In the genomic region with DNA sequence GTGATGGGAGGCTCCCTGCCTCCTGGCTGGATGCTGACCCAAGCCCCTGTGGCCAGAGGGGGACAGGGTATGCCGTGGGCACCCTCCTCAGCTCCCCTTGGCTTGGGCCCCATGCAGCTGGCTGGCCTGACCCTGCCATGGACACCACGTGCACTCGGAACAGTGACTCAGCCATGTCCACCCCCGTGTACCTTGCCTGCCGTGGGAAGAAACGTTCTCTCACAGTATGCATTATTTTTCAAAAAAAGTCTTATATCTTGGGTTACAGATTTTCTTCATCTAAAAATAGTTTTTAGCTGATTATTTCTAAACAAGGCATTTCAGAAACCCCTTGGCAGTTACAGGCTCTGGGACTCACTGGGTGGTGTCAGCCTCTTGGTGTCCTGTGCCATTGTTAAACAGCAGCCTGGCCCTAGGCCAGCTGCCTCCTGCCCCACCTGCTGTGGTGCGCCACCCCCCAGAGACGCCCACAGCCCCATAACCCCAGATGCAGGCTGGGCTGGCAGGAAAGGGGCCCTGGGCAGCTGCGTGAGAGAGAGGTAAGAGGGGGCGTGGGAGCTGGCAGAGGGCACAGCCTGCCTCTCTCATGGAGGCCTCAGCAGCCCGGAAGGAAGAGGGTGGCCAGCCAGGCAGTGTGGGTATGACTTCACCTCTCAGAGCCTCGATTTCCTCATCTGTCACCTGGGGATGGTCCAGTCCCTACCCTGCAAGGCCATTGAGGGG, we compare ENCODE assay signal across 11 cellular contexts.
A peak's percentile ranks its signal among the peaks of the same experiment; 100 is the strongest.
DNase-seq lines count a peak whose midpoint lies in the region; ATAC-seq, FAIRE-seq and TF ChIP-seq lines count a peak whose summit lies in the region.
"Had no signal": no experiment of that assay in that cellular context is flagged by ENCODE, and none has a peak within 500 bp of the region (broad histone marks: within the 10 kb centered on the region; RNA-seq: fewer than 3 reads in every experiment).

No MANE protein-coding gene starts in this region.

- H3F3A ChIP-seq in GM23248 (ENCODE audit: insufficient read depth) (no peaks in the 10 kb centered on the region), neural progenitor cell (ENCODE audit: low read depth) (no peaks in the 10 kb centered on the region)

- POLR2A ChIA-PET in endothelial cell of umbilical vein (lab: Charles Lee): no interaction called here

- H4K20me1 ChIP-seq in GM23248 (ENCODE audit: insufficient read depth) (no peaks in the 10 kb centered on the region), endothelial cell of umbilical vein (replicated peaks; ENCODE audit: control insufficient read depth, extremely low read depth, insufficient read depth, low read length) (no peaks in the 10 kb centered on the region), neural progenitor cell (ENCODE audit: low read depth) (no peaks in the 10 kb centered on the region)

- H3K9me1 ChIP-seq in endothelial cell of umbilical vein (replicated peaks; ENCODE audit: control insufficient read depth, extremely low read depth, insufficient read depth, low read length): no peaks in the 10 kb centered on the region

- no peak overlapping the region for H3K4me3 Mint-ChIP-seq in neural progenitor cell

- H3K9ac ChIP-seq in GM23248 (no peak overlapping the region), endothelial cell of umbilical vein (replicated peaks; ENCODE audit: extremely low read depth, insufficient read depth, low read length) (no peak overlapping the region), neural progenitor cell (no peak overlapping the region)

- H3K27me3 Mint-ChIP-seq in neural progenitor cell (ENCODE audit: insufficient read depth, low read depth): no peaks in the 10 kb centered on the region

- H3K4me2 ChIP-seq in GM23248 (ENCODE audit: unreplicated experiment): no peak overlapping the region
- no peak overlapping the region for H3K4me2 ChIP-seq in endothelial cell of umbilical vein (ENCODE audit: insufficient read depth, low read length)
- H3K4me2 ChIP-seq in neural progenitor cell: no peak overlapping the region

- H3K79me2 ChIP-seq in GM23248 (ENCODE audit: insufficient read depth): no peaks in the 10 kb centered on the region
- no peaks in the 10 kb centered on the region for H3K79me2 ChIP-seq in endothelial cell of umbilical vein (ENCODE audit: control insufficient read depth, insufficient read depth, low read length)
- H3K79me2 ChIP-seq in neural progenitor cell (ENCODE audit: low read depth): no peaks in the 10 kb centered on the region

- H3K9me3 ChIP-seq in GM23248 (ENCODE audit: low read depth) (no peaks in the 10 kb centered on the region), endothelial cell of umbilical vein (replicated peaks; ENCODE audit: control insufficient read depth, insufficient read depth, low read length) (no peaks in the 10 kb centered on the region), ovary (no peaks in the 10 kb centered on the region), neural progenitor cell (ENCODE audit: low read depth) (no peaks in the 10 kb centered on the region)
- H3K9me3 ChIP-seq: Peyer's patch, uterus had no signal

- no peaks in the 10 kb centered on the region for H3K9me3 Mint-ChIP-seq in neural progenitor cell
- H3K9me3 Mint-ChIP-seq: activated T-helper 2 cell treated with anti-CD3 and anti-CD28 coated beads, Interferon-gamma antibody, Interleukin-2, Interleukin-4, amounts not matched to agents 10 μg/mL and 5 μg/mL and 100 μg/mL, durations not matched to agents 14 hours and 24 hours and 36 hours had no signal

- dilution Hi-C loops in endothelial cell of umbilical vein (cut with MboI; ENCODE audit: extremely low pct_ligation_motif_present, low sequenced_read_pairs): no loop called here

- H3K4me3 ChIP-seq in GM23248: no peak overlapping the region
- no peak overlapping the region for H3K4me3 ChIP-seq in endothelial cell of umbilical vein (replicated peaks in 1 of 3; ENCODE audit: insufficient read depth in 1 of 3, low read depth in 1 of 3, low read length in 3 of 3)
- H3K4me3 ChIP-seq in ovary: no peak overlapping the region
- no peak overlapping the region for H3K4me3 ChIP-seq in neural progenitor cell
- H3K4me3 ChIP-seq: Peyer's patch, uterus had no signal

- H2AFZ ChIP-seq in GM23248: no peak overlapping the region
- no peak overlapping the region for H2AFZ ChIP-seq in endothelial cell of umbilical vein (ENCODE audit: low read depth, low read length)
- no peak overlapping the region for H2AFZ ChIP-seq in neural progenitor cell (replicated peaks)

- FAIRE-seq in endothelial cell of umbilical vein (lab: Jason Lieb, UNC) (no peak), H54 (lab: Jason Lieb, UNC) (no peak)

- H3K36me3 Mint-ChIP-seq in neural progenitor cell: no peaks in the 10 kb centered on the region

- H3K4me1 ChIP-seq in GM23248 (ENCODE audit: insufficient read depth) (peaks cover 5% of the 10 kb centered on the region; the same call in 1 of the 2 replicates), endothelial cell of umbilical vein (ENCODE audit: control insufficient read depth, extremely low read depth, insufficient read depth, low read length) (peaks cover 14% of the 10 kb centered on the region), ovary (ENCODE audit: insufficient read depth) (no peaks in the 10 kb centered on the region), neural progenitor cell (no peaks in the 10 kb centered on the region)
- H3K4me1 ChIP-seq: Peyer's patch, uterus had no signal

- DNase-seq in GM23248 (peak; percentile 57), NCI-H2029 (lab: John Stamatoyannopoulos, UW) (peak; percentile 51), endothelial cell of umbilical vein (ENCODE audit: low read depth, low spot score) (peak; percentile 64), ovary (peak in 3 of 5 donors; percentile 6 to 23 (median 6)), H54 (ENCODE audit: insufficient read length, low spot score) (no peak), neural progenitor cell (ENCODE audit: low spot score) (no peak)
- DNase-seq: EL had no signal

- CTCF ChIA-PET in endothelial cell of umbilical vein (lab: Charles Lee): interaction anchor here (0.7 to 2.0 kb wide), 3 partner anchors 22 to 106 kb away, joined by 3 to 13 read pairs (median 8); no protein-coding TSS in a partner anchor

- 54 to 59% methylated on average over 12 of the region's 12 CpGs for WGBS in GM23248 (ENCODE audit: low coverage in 1 of 2, low lambda C conversion rate in 2 of 2, missing lambda C conversion rate in 2 of 2), 2 experiments
- 42 to 59% (median 46%) methylated on average over 12 of the region's 12 CpGs for WGBS in ovary, 3 donors

- no TSS peak for BruUV-seq in endothelial cell of umbilical vein (replicated peaks; lab: Mats Ljungman, UMichigan)

- no peaks in the 10 kb centered on the region for H3K36me3 ChIP-seq in GM23248 (ENCODE audit: low read depth)
- H3K36me3 ChIP-seq in endothelial cell of umbilical vein (ENCODE audit: control insufficient read depth in 2 of 2, extremely low read depth in 1 of 2, insufficient read depth in 2 of 2, low read length in 2 of 2): no peaks in the 10 kb centered on the region
- H3K36me3 ChIP-seq in ovary: no peaks in the 10 kb centered on the region
- H3K36me3 ChIP-seq in neural progenitor cell: no peaks in the 10 kb centered on the region
- H3K36me3 ChIP-seq: Peyer's patch, uterus had no signal

- H3K9me2 ChIP-seq in GM23248 (ENCODE audit: insufficient read depth): no peaks in the 10 kb centered on the region

- no peak for TF ChIP-seq EP300 in ovary (IDR thresholded peaks at IDR 0.05)

- H3K27ac ChIP-seq in GM23248 (no peak overlapping the region), endothelial cell of umbilical vein (ENCODE audit: insufficient read depth, low read depth, low read length) (no peak overlapping the region), ovary (no peak overlapping the region), neural progenitor cell (no peak overlapping the region)
- H3K27ac ChIP-seq: Peyer's patch, uterus had no signal

- no peak for ATAC-seq in HG02588 (IDR thresholded peaks at IDR 0.05; ENCODE audit: unreplicated experiment)

- peaks cover 4% of the 10 kb centered on the region for H3K4me1 Mint-ChIP-seq in neural progenitor cell

- in situ Hi-C loops in GM23248 (cut with MboI): no loop called here

- intact Hi-C loops in endothelial cell of umbilical vein (cut with micrococcal nuclease): loop anchor here (2.0 kb wide), 1 partner anchor 66 kb away; no protein-coding TSS in a partner anchor
- intact Hi-C loops in ovary (cut with DNase I): no loop called here

- no peak for TF ChIP-seq POLR2A in endothelial cell of umbilical vein (IDR thresholded peaks at IDR 0.05; ENCODE audit: low read depth, low read length)
- no peak for TF ChIP-seq POLR2A in ovary (IDR thresholded peaks at IDR 0.05)
- no peak for TF ChIP-seq POLR2A in H54 (IDR thresholded peaks at IDR 0.05; ENCODE audit: low read depth, low read length)

- H3K27me3 ChIP-seq in GM23248 (replicated peaks; ENCODE audit: insufficient read depth) (no peaks in the 10 kb centered on the region), endothelial cell of umbilical vein (ENCODE audit: control insufficient read depth in 2 of 2, insufficient read depth in 2 of 2, low read length in 2 of 2) (no peaks in the 10 kb centered on the region), ovary (no peaks in the 10 kb centered on the region), neural progenitor cell (no peaks in the 10 kb centered on the region)
- H3K27me3 ChIP-seq: Peyer's patch, uterus had no signal

- TF ChIP-seq CTCF in endothelial cell of umbilical vein (IDR thresholded peaks at IDR 0.05; ENCODE audit: extremely low read depth in 1 of 2, insufficient read depth in 1 of 2, low read depth in 1 of 2, low read length in 2 of 2) (no peak), ovary (IDR thresholded peaks at IDR 0.05) (no peak), neural progenitor cell (IDR thresholded peaks at IDR 0.05) (no peak)

- no peak overlapping the region for H3K27ac Mint-ChIP-seq in neural progenitor cell
- H3K27ac Mint-ChIP-seq: activated T-helper 2 cell treated with anti-CD3 and anti-CD28 coated beads, Interferon-gamma antibody, Interleukin-2, Interleukin-4, amounts not matched to agents 10 μg/mL and 5 μg/mL and 100 μg/mL, durations not matched to agents 14 hours and 24 hours and 36 hours had no signal

TF ChIP-seq in endothelial cell of umbilical vein, 7 proteins besides CTCF, POLR2A, EP300 and RAD21:
- TF ChIP-seq EZH2 (IDR thresholded peaks at IDR 0.05; ENCODE audit: borderline replicate concordance, low read depth, low read length, severe bottlenecking): no peak
- TF ChIP-seq, protein P1, sequence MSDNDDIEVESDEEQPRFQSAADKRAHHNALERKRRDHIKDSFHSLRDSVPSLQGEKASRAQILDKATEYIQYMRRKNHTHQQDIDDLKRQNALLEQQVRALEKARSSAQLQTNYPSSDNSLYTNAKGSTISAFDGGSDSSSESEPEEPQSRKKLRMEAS (IDR thresholded peaks at IDR 0.05; ENCODE audit: insufficient read depth, insufficient read length): peak; percentile 13

Comparison
In these comparisons a context has a peak if more than half of its experiments do, and no peak if none do; other contexts are left out.
1. DNase-seq: peak in GM23248 (single experiment), NCI-H2029 (single experiment), endothelial cell of umbilical vein (single experiment) and ovary (3 of 5); none in H54 (single experiment) and neural progenitor cell (single experiment).